In genomic region chr17:81831563-81831956, GRCh38 we compare ENCODE assay signal across 9 cellular contexts. TPM values are rescaled to one million over a fixed set of nuclear protein-coding genes. Genes with fewer than 3 reads are reported as not detected.
DNase-seq lines count a peak whose midpoint lies in the region; TF ChIP-seq lines count a peak whose summit lies in the region.
"Had no signal": no experiment of that assay in that cellular context is flagged by ENCODE, and none has a peak within 500 bp of the region (broad histone marks: within the 10 kb centered on the region; RNA-seq: fewer than 3 reads in every experiment).

No MANE protein-coding gene starts in this region.

- H3K9me3 ChIP-seq in colonic mucosa (no peaks in the 10 kb centered on the region), parathyroid adenoma (ENCODE audit: control insufficient read depth, low read length) (no peaks in the 10 kb centered on the region), ovary (no peaks in the 10 kb centered on the region)

- H2AFZ ChIP-seq in parathyroid adenoma: peak overlapping the region; percentile 33

- H3K36me3 ChIP-seq in colonic mucosa (no peaks in the 10 kb centered on the region), parathyroid adenoma (ENCODE audit: control insufficient read depth, insufficient read depth, low read length) (no peaks in the 10 kb centered on the region), ovary (no peaks in the 10 kb centered on the region)

- WGBS in ovary, 3 donors: 86 to 89% (median 88%) methylated on average over 7 of the region's 7 CpGs

- H3K9ac ChIP-seq in colonic mucosa (ENCODE audit: low read depth in 2 of 2, low read length in 2 of 2): peak overlapping the region; percentile 12 to 62
- no peak overlapping the region for H3K9ac ChIP-seq in parathyroid adenoma

- TF ChIP-seq POLR2A in NB4 (IDR thresholded peaks at IDR 0.05; ENCODE audit: extremely low read depth, insufficient read length) (no peak), ovary (IDR thresholded peaks at IDR 0.05) (no peak)

- intact Hi-C loops in Calu3 (cut with micrococcal nuclease; ENCODE audit: unreplicated experiment) (no loop called here), colonic mucosa (cut with DNase I) (no loop called here), ovary (cut with DNase I) (no loop called here)

- H3K27me3 Mint-ChIP-seq in Calu3 (ENCODE audit: unreplicated experiment): no peaks in the 10 kb centered on the region

- no peak for DNase-seq in Calu3
- DNase-seq in NB4 (ENCODE audit: low read depth): no peak
- DNase-seq in colonic mucosa: no peak
- no peak for DNase-seq in GM03348 (ENCODE audit: low spot score)
- no peak for DNase-seq in ovary
- DNase-seq in amygdala (lab: John Stamatoyannopoulos, UW): no peak
- no peak for DNase-seq in NCI-H1105 treated with DMSO at 0.1 percent for 48 hours (lab: John Stamatoyannopoulos, UW)
- DNase-seq: NCI-H524 treated with DMSO at 0.1 percent for 48 hours had no signal

- H3K4me2 ChIP-seq in parathyroid adenoma (ENCODE audit: low read length): peak overlapping the region; percentile 99

- peak overlapping the region; percentile 79 for H3K4me3 Mint-ChIP-seq in Calu3 (ENCODE audit: low read depth, unreplicated experiment)

- H3K4me1 Mint-ChIP-seq in Calu3 (ENCODE audit: low read depth, unreplicated experiment): peaks cover 18% of the 10 kb centered on the region

- no peaks in the 10 kb centered on the region for H3K27me3 ChIP-seq in colonic mucosa
- no peaks in the 10 kb centered on the region for H3K27me3 ChIP-seq in parathyroid adenoma (ENCODE audit: control insufficient read depth, insufficient read depth, low read length)
- no peaks in the 10 kb centered on the region for H3K27me3 ChIP-seq in ovary

- TF ChIP-seq EP300 in ovary (IDR thresholded peaks at IDR 0.05): no peak

- no peak overlapping the region for H3K27ac ChIP-seq in colonic mucosa
- H3K27ac ChIP-seq in parathyroid adenoma: peak overlapping the region; percentile 58
- no peak overlapping the region for H3K27ac ChIP-seq in ovary

- TF ChIP-seq CTCF in Calu3 (IDR thresholded peaks at IDR 0.05; ENCODE audit: unreplicated experiment): no peak
- no peak for TF ChIP-seq CTCF in NB4 (IDR thresholded peaks at IDR 0.05; ENCODE audit: low read depth, low read length)
- no peak for TF ChIP-seq CTCF in colonic mucosa (IDR thresholded peaks at IDR 0.05)
- no peak for TF ChIP-seq CTCF in parathyroid adenoma (IDR thresholded peaks at IDR 0.05)
- no peak for TF ChIP-seq CTCF in ovary (IDR thresholded peaks at IDR 0.05)

- no peak overlapping the region for H3K27ac Mint-ChIP-seq in Calu3 (ENCODE audit: unreplicated experiment)

- H3K4me3 ChIP-seq in NB4 (ENCODE audit: low read depth, low read length): peak overlapping the region; percentile 82
- H3K4me3 ChIP-seq in colonic mucosa: no peak overlapping the region
- H3K4me3 ChIP-seq in parathyroid adenoma (ENCODE audit: low read depth, low read length): peak overlapping the region; percentile 75
- no peak overlapping the region for H3K4me3 ChIP-seq in ovary

- peaks cover 4% of the 10 kb centered on the region for H3K4me1 ChIP-seq in colonic mucosa
- peaks cover 6% of the 10 kb centered on the region for H3K4me1 ChIP-seq in parathyroid adenoma
- H3K4me1 ChIP-seq in ovary (ENCODE audit: insufficient read depth): peaks cover 16% of the 10 kb centered on the region

- no peaks in the 10 kb centered on the region for H3K9me3 Mint-ChIP-seq in Calu3 (ENCODE audit: low read depth, unreplicated experiment)

- BruUV-seq in Calu3 (replicated peaks; lab: Mats Ljungman, UMichigan): no TSS peak

- peaks cover 27% of the 10 kb centered on the region for H3K79me2 ChIP-seq in parathyroid adenoma

- H3K36me3 Mint-ChIP-seq in Calu3 (ENCODE audit: insufficient read depth, unreplicated experiment): peaks cover 43% of the 10 kb centered on the region

- CTCF ChIA-PET in Calu3 (lab: Charles Lee): no interaction called here

RNA-seq across cellular contexts. Expression of gene MCRIP1, which starts 1.5 kb away (rescaled TPM):
- total RNA-seq in Calu3 (2022): 37.3 and 38.5 TPM in 2 replicates
- total RNA-seq in colonic mucosa: 10 to 100 TPM; 25.9 to 26.2 TPM
- total RNA-seq in ovary: 100 to 1,000 TPM in 3 of 7 donors, 10 to 100 TPM in 4; 81.1 to 135 (median 97.0) TPM
- 100 to 1,000 TPM in 1 of 2 donors, under 1 TPM in 1; 0.30 to 129 TPM for polyA plus RNA-seq in ovary

RNA-seq across cellular contexts. Expression of gene PPP1R27, which starts 3.3 kb away (rescaled TPM):
- total RNA-seq in Calu3 (2022) (not detected in 2 replicates), colonic mucosa (not detected), ovary (not detected)
- polyA plus RNA-seq in ovary: under 1 TPM in 1 of 2 donors, not detected in 1; 0.22 TPM

RNA-seq across cellular contexts. Expression of gene GCGR, which starts 27.6 kb away (rescaled TPM):
- total RNA-seq in Calu3 (2022) (0.78 TPM in 1 of 2 replicates, not detected in the other), colonic mucosa (not detected), ovary (not detected)
- polyA plus RNA-seq in ovary: not detected

RNA-seq across cellular contexts. Expression of gene P4HB, which starts 28.8 kb away (rescaled TPM):
- total RNA-seq in Calu3 (2022): 750 and 777 TPM in 2 replicates
- 1,000 to 10,000 TPM in 1 of 2 donors, 100 to 1,000 TPM in 1; 719 to 1,051 TPM for total RNA-seq in colonic mucosa
- total RNA-seq in ovary: 100 to 1,000 TPM; 230 to 435 (median 312) TPM
- polyA plus RNA-seq in ovary: 1,000 to 10,000 TPM in 1 of 2 donors, 100 to 1,000 TPM in 1; 222 to 2,080 TPM

RNA-seq across cellular contexts. Expression of gene ARHGDIA, which starts 39.6 kb away (rescaled TPM):
- total RNA-seq in Calu3 (2022) (273 and 288 TPM in 2 replicates), colonic mucosa (100 to 1,000 TPM; 407 to 546 TPM), ovary (100 to 1,000 TPM in 6 of 7 donors, 10 to 100 TPM in 1; 52.0 to 455 (median 318) TPM)
- 100 to 1,000 TPM in 1 of 2 donors, 10 to 100 TPM in 1; 65.8 to 158 TPM for polyA plus RNA-seq in ovary

Comparison
In these comparisons a context has a peak if more than half of its experiments do, and no peak if none do; other contexts are left out.
1. H3K4me3 ChIP-seq: peak in NB4 (single experiment) and parathyroid adenoma (single experiment); none in colonic mucosa (single experiment) and ovary (single experiment).